Comparison of ENCODE assay signal across 35 cellular contexts in genomic region chr20:14062171-14062570, GRCh38.
"Had no signal": no experiment of that assay in that cellular context is flagged by ENCODE, and none has a peak within 500 bp of the region (broad histone marks: within the 10 kb centered on the region; RNA-seq: fewer than 3 reads in every experiment).

No MANE protein-coding gene starts in this region.

- DNase-seq: activated B cell treated with CpG ODN at 0.5 μM for 24 hours; activated CD4-positive, alpha-beta memory T cell treated with anti-CD3 and anti-CD28 coated beads, Interleukin-2, amount 10 ng/mL, durations not matched to agents 7 days and 5 days; activated CD4-positive, alpha-beta T cell treated with anti-CD3 and anti-CD28 coated beads for 4 hours; activated CD4-positive, alpha-beta T cell treated with anti-CD3 and anti-CD28 coated beads, Interleukin-2, amount 10 ng/mL, durations not matched to agents 24 days and 14 days; activated CD4-positive, alpha-beta T cell treated with anti-CD3 and anti-CD28 coated beads, Interleukin-2, amount 50 U/mL, for 1 hour; activated CD4-positive, alpha-beta T cell treated with anti-CD3 and anti-CD28 coated beads, Interleukin-2, amount 50 U/mL, for 4 hours; activated CD4-positive, CD25-positive, alpha-beta regulatory T cell treated with anti-CD3 and anti-CD28 coated beads, Interleukin-2, amount 50 U/mL, for 72 hours; activated CD8-positive, alpha-beta memory T cell treated with anti-CD3 and anti-CD28 coated beads for 24 hours; activated CD8-positive, alpha-beta memory T cell treated with anti-CD3 and anti-CD28 coated beads, Interleukin-2, amount 10 ng/mL, durations not matched to agents 7 days and 5 days; activated CD8-positive, alpha-beta memory T cell treated with anti-CD3 and anti-CD28 coated beads, Interleukin-2, amount 50 U/mL, for 48 hours; activated CD8-positive, alpha-beta T cell treated with anti-CD3 and anti-CD28 coated beads, Interleukin-2, amount 10 ng/mL, durations not matched to agents 7 days and 5 days; activated effector memory CD4-positive, alpha-beta T cell treated with Interleukin-2 at 50 U/mL for 16 hours; activated gamma-delta T cell; activated naive CD4-positive, alpha-beta T cell treated with anti-CD3 and anti-CD28 coated beads, Interleukin-2, amount 10 ng/mL, durations not matched to agents 7 days and 5 days; activated naive CD4-positive, alpha-beta T cell treated with Interleukin-2 at 50 U/mL for 16 hours; activated naive CD8-positive, alpha-beta T cell treated with anti-CD3 and anti-CD28 coated beads, Interleukin-2, amount 10 ng/mL, durations not matched to agents 7 days and 5 days; activated naive CD8-positive, alpha-beta T cell treated with anti-CD3 and anti-CD28 coated beads, Interleukin-2, amount 50 U/mL, for 24 hours; activated T-cell treated with anti-CD3 and anti-CD28 coated beads, Interleukin-2, amount 50 U/mL, for 24 hours; activated T-cell treated with anti-CD3 and anti-CD28 coated beads, Interleukin-2, amount 50 U/mL, for 48 hours; amygdala; anterior cingulate cortex; body of pancreas; central memory CD4-positive, alpha-beta T cell; T-helper 2 cell; T-helper 9 cell had no signal

- H3K27ac ChIP-seq: ascending aorta, body of pancreas, brain microvascular endothelial cell, breast epithelium, VCaP had no signal

- H3K9me3 Mint-ChIP-seq: activated B cell treated with CpG ODN at 0.5 μM for 24 hours; activated CD4-positive, alpha-beta memory T cell treated with anti-CD3 and anti-CD28 coated beads, Interleukin-2, amount 10 ng/mL, durations not matched to agents 7 days and 5 days; activated CD4-positive, alpha-beta T cell treated with anti-CD3 and anti-CD28 coated beads, Interleukin-2, amount 10 ng/mL, durations not matched to agents 24 days and 14 days; activated naive CD4-positive, alpha-beta T cell treated with anti-CD3 and anti-CD28 coated beads, Interleukin-2, amount 10 ng/mL, durations not matched to agents 7 days and 5 days; activated naive CD4-positive, alpha-beta T cell treated with anti-CD3 and anti-CD28 coated beads, Interleukin-2, amount 50 U/mL, for 24 hours; activated naive CD8-positive, alpha-beta T cell treated with anti-CD3 and anti-CD28 coated beads, Interleukin-2, amount 10 ng/mL, durations not matched to agents 7 days and 5 days; activated naive CD8-positive, alpha-beta T cell treated with anti-CD3 and anti-CD28 coated beads, Interleukin-2, amount 50 U/mL, for 24 hours; activated T-cell treated with anti-CD3 and anti-CD28 coated beads, Interleukin-2, amount 50 U/mL, for 24 hours; activated T-helper 2 cell treated with anti-CD3 and anti-CD28 coated beads, Interferon-gamma antibody, Interleukin-2, Interleukin-4, amounts not matched to agents 10 μg/mL and 5 μg/mL and 100 μg/mL, durations not matched to agents 14 hours and 24 hours and 36 hours; T-helper 1 cell treated with Interleukin-12 subunit alpha and Interleukin-12 subunit beta and Interleukin-4 antibody, amounts not matched to agents 30 μg/mL and 1 μg/mL, for 36 hours; T-helper 2 cell treated with Interferon-gamma antibody and Interleukin-4, amounts not matched to agents 5 μg/mL and 100 μg/mL, for 36 hours had no signal

- FAIRE-seq: TTC549 had no signal

- H3K4me1 ChIP-seq: ascending aorta, breast epithelium had no signal

- H3K27me3 ChIP-seq: ascending aorta, body of pancreas, brain microvascular endothelial cell, breast epithelium had no signal

- H3K4me3 ChIP-seq: ascending aorta, body of pancreas, breast epithelium had no signal

- H3K27me3 Mint-ChIP-seq: activated B cell treated with CpG ODN at 0.5 μM for 24 hours; activated CD4-positive, alpha-beta memory T cell treated with anti-CD3 and anti-CD28 coated beads, Interleukin-2, amount 10 ng/mL, durations not matched to agents 7 days and 5 days; activated CD4-positive, alpha-beta T cell treated with anti-CD3 and anti-CD28 coated beads, Interleukin-2, amount 10 ng/mL, durations not matched to agents 24 days and 14 days; activated CD8-positive, alpha-beta memory T cell treated with anti-CD3 and anti-CD28 coated beads, Interleukin-2, amount 10 ng/mL, durations not matched to agents 7 days and 5 days; activated naive CD4-positive, alpha-beta T cell treated with anti-CD3 and anti-CD28 coated beads, Interleukin-2, amount 10 ng/mL, durations not matched to agents 7 days and 5 days; activated naive CD4-positive, alpha-beta T cell treated with anti-CD3 and anti-CD28 coated beads, Interleukin-2, amount 50 U/mL, for 24 hours; activated naive CD8-positive, alpha-beta T cell; activated naive CD8-positive, alpha-beta T cell treated with anti-CD3 and anti-CD28 coated beads, Interleukin-2, amount 10 ng/mL, durations not matched to agents 7 days and 5 days; activated T-cell treated with anti-CD3 and anti-CD28 coated beads, Interleukin-2, amount 50 U/mL, for 24 hours had no signal

- H3K36me3 Mint-ChIP-seq: activated CD8-positive, alpha-beta memory T cell treated with anti-CD3 and anti-CD28 coated beads, Interleukin-2, amount 10 ng/mL, durations not matched to agents 7 days and 5 days; activated naive CD4-positive, alpha-beta T cell treated with anti-CD3 and anti-CD28 coated beads, Interleukin-2, amount 10 ng/mL, durations not matched to agents 7 days and 5 days; activated naive CD4-positive, alpha-beta T cell treated with anti-CD3 and anti-CD28 coated beads, Interleukin-2, amount 50 U/mL, for 24 hours; activated naive CD8-positive, alpha-beta T cell; activated naive CD8-positive, alpha-beta T cell treated with anti-CD3 and anti-CD28 coated beads, Interleukin-2, amount 10 ng/mL, durations not matched to agents 7 days and 5 days had no signal

- H3K4me3 Mint-ChIP-seq: activated B cell treated with CpG ODN at 0.5 μM for 24 hours; activated CD4-positive, alpha-beta memory T cell treated with anti-CD3 and anti-CD28 coated beads, Interleukin-2, amount 10 ng/mL, durations not matched to agents 7 days and 5 days; activated CD4-positive, alpha-beta T cell treated with anti-CD3 and anti-CD28 coated beads, Interleukin-2, amount 10 ng/mL, durations not matched to agents 24 days and 14 days; activated CD8-positive, alpha-beta memory T cell treated with anti-CD3 and anti-CD28 coated beads, Interleukin-2, amount 10 ng/mL, durations not matched to agents 7 days and 5 days; activated CD8-positive, alpha-beta T cell treated with anti-CD3 and anti-CD28 coated beads, Interleukin-2, amount 10 ng/mL, durations not matched to agents 7 days and 5 days; activated naive CD4-positive, alpha-beta T cell treated with anti-CD3 and anti-CD28 coated beads, Interleukin-2, amount 10 ng/mL, durations not matched to agents 7 days and 5 days; activated naive CD4-positive, alpha-beta T cell treated with anti-CD3 and anti-CD28 coated beads, Interleukin-2, amount 50 U/mL, for 24 hours; activated naive CD8-positive, alpha-beta T cell; activated naive CD8-positive, alpha-beta T cell treated with anti-CD3 and anti-CD28 coated beads, Interleukin-2, amount 10 ng/mL, durations not matched to agents 7 days and 5 days; activated naive CD8-positive, alpha-beta T cell treated with anti-CD3 and anti-CD28 coated beads, Interleukin-2, amount 50 U/mL, for 24 hours; activated T-cell treated with anti-CD3 and anti-CD28 coated beads, Interleukin-2, amount 50 U/mL, for 24 hours; T-helper 1 cell treated with Interleukin-12 subunit alpha and Interleukin-12 subunit beta and Interleukin-4 antibody, amounts not matched to agents 30 μg/mL and 1 μg/mL, for 36 hours; T-helper 2 cell treated with Interferon-gamma antibody and Interleukin-4, amounts not matched to agents 5 μg/mL and 100 μg/mL, for 36 hours had no signal

- ATAC-seq: activated CD8-positive, alpha-beta memory T cell treated with anti-CD3 and anti-CD28 coated beads, Interleukin-2, amount 10 ng/mL, durations not matched to agents 7 days and 5 days; activated CD8-positive, alpha-beta T cell treated with anti-CD3 and anti-CD28 coated beads, Interleukin-2, amount 10 ng/mL, durations not matched to agents 7 days and 5 days; activated naive CD8-positive, alpha-beta T cell treated with anti-CD3 and anti-CD28 coated beads, Interleukin-2, amount 50 U/mL, for 24 hours; body of pancreas had no signal

- H3K27ac Mint-ChIP-seq: activated B cell treated with CpG ODN at 0.5 μM for 24 hours; activated CD4-positive, alpha-beta memory T cell treated with anti-CD3 and anti-CD28 coated beads, Interleukin-2, amount 10 ng/mL, durations not matched to agents 7 days and 5 days; activated CD4-positive, alpha-beta T cell treated with anti-CD3 and anti-CD28 coated beads, Interleukin-2, amount 10 ng/mL, durations not matched to agents 24 days and 14 days; activated CD8-positive, alpha-beta memory T cell treated with anti-CD3 and anti-CD28 coated beads, Interleukin-2, amount 10 ng/mL, durations not matched to agents 7 days and 5 days; activated CD8-positive, alpha-beta T cell treated with anti-CD3 and anti-CD28 coated beads, Interleukin-2, amount 10 ng/mL, durations not matched to agents 7 days and 5 days; activated naive CD4-positive, alpha-beta T cell treated with anti-CD3 and anti-CD28 coated beads, Interleukin-2, amount 10 ng/mL, durations not matched to agents 7 days and 5 days; activated naive CD4-positive, alpha-beta T cell treated with anti-CD3 and anti-CD28 coated beads, Interleukin-2, amount 50 U/mL, for 24 hours; activated naive CD8-positive, alpha-beta T cell; activated naive CD8-positive, alpha-beta T cell treated with anti-CD3 and anti-CD28 coated beads, Interleukin-2, amount 10 ng/mL, durations not matched to agents 7 days and 5 days; activated naive CD8-positive, alpha-beta T cell treated with anti-CD3 and anti-CD28 coated beads, Interleukin-2, amount 50 U/mL, for 24 hours; activated T-cell treated with anti-CD3 and anti-CD28 coated beads, Interleukin-2, amount 50 U/mL, for 24 hours; activated T-helper 2 cell treated with anti-CD3 and anti-CD28 coated beads, Interferon-gamma antibody, Interleukin-2, Interleukin-4, amounts not matched to agents 10 μg/mL and 5 μg/mL and 100 μg/mL, durations not matched to agents 14 hours and 24 hours and 36 hours; T-helper 1 cell treated with Interleukin-12 subunit alpha and Interleukin-12 subunit beta and Interleukin-4 antibody, amounts not matched to agents 30 μg/mL and 1 μg/mL, for 36 hours; T-helper 2 cell treated with Interferon-gamma antibody and Interleukin-4, amounts not matched to agents 5 μg/mL and 100 μg/mL, for 36 hours had no signal

- H3K4me1 Mint-ChIP-seq: activated B cell treated with CpG ODN at 0.5 μM for 24 hours; activated CD4-positive, alpha-beta memory T cell treated with anti-CD3 and anti-CD28 coated beads, Interleukin-2, amount 10 ng/mL, durations not matched to agents 7 days and 5 days; activated CD4-positive, alpha-beta T cell treated with anti-CD3 and anti-CD28 coated beads, Interleukin-2, amount 10 ng/mL, durations not matched to agents 24 days and 14 days; activated CD8-positive, alpha-beta memory T cell treated with anti-CD3 and anti-CD28 coated beads, Interleukin-2, amount 10 ng/mL, durations not matched to agents 7 days and 5 days; activated naive CD4-positive, alpha-beta T cell treated with anti-CD3 and anti-CD28 coated beads, Interleukin-2, amount 10 ng/mL, durations not matched to agents 7 days and 5 days; activated naive CD4-positive, alpha-beta T cell treated with anti-CD3 and anti-CD28 coated beads, Interleukin-2, amount 50 U/mL, for 24 hours; activated naive CD8-positive, alpha-beta T cell treated with anti-CD3 and anti-CD28 coated beads, Interleukin-2, amount 10 ng/mL, durations not matched to agents 7 days and 5 days; activated naive CD8-positive, alpha-beta T cell treated with anti-CD3 and anti-CD28 coated beads, Interleukin-2, amount 50 U/mL, for 24 hours had no signal

- H3K36me3 ChIP-seq: ascending aorta, brain microvascular endothelial cell, breast epithelium had no signal

- H3K9me3 ChIP-seq: ascending aorta, body of pancreas, breast epithelium had no signal
